8 cellular contexts compared by ENCODE assay signal in the genomic region with DNA sequence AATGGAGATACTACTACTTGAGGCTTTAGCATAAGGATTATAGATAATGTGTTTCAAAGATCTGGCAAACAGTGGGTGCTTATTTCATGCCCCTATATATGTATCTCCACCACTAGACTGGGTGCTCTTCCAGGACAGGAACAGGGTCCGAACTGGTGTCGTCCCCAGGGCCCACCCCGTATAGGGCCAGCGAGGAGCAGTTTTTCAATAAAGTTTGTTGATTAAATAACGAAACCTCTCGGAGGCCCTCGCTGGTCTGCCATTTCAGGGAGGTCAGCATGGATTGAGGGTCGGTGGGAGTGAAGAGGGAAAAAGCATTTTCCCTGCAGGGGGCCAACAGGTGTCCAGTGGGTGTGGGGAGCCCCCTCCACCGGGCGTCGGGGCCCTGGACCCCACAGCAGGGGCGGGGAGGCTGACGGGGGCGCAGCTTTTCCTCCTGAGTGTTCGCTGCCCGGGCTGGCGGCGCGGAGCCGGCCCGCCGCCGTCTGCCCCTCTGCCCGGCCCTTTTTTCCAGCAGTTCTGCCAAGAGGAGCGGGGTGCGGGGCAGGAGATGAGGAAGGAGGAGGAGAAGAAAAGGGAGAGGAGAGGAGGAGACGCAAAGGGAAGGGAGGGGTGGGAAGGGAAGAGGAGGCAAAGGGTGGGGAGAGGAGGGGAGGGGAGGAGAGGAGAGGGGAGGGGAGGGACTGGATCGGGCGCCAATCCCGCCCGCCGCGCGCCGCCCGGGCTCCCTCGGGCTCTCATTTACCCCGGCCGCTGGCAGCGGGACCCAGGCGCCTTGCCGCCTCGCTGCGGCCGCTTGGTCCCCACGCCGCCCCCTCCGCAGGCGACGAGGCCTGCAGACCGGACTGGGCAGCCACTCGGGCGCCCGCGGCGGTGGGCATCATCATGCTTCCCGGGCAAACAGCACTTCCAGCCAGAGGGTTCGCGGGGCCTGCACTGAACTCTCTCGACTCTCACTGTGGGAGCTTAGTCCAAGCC.
DNase-seq lines count a peak whose midpoint lies in the region; ATAC-seq and TF ChIP-seq lines count a peak whose summit lies in the region.

No MANE protein-coding gene starts in this region.

- H3K36me3 Mint-ChIP-seq in T-helper 2 cell treated with Interferon-gamma antibody and Interleukin-4, amounts not matched to agents 5 μg/mL and 100 μg/mL, for 36 hours (ENCODE audit: low read depth), result no peaks in the 10 kb centered on the region
- H3K36me3 Mint-ChIP-seq in brain, result no peaks in the 10 kb centered on the region

- DNase-seq in T-helper 2 cell treated with Interferon-gamma antibody and Interleukin-4, amounts not matched to agents 5 μg/mL and 100 μg/mL, for 36 hours (ENCODE audit: low spot score), result no peak
- no peak for DNase-seq in T-helper 2 cell
- DNase-seq in sciatic nerve (ENCODE audit: low spot score), result peak; percentile 81
- no peak for DNase-seq in activated effector memory CD4-positive, alpha-beta T cell treated with Interleukin-2 at 50 U/mL for 16 hours

- ATAC-seq in sciatic nerve (peak; percentile 87), GM18907 (IDR thresholded peaks at IDR 0.05; ENCODE audit: unreplicated experiment) (no peak), HG03378 (IDR thresholded peaks at IDR 0.05; ENCODE audit: unreplicated experiment) (no peak)

- peaks cover 36% of the 10 kb centered on the region for H3K27me3 Mint-ChIP-seq in T-helper 2 cell treated with Interferon-gamma antibody and Interleukin-4, amounts not matched to agents 5 μg/mL and 100 μg/mL, for 36 hours (ENCODE audit: low read depth)
- peaks cover 16% of the 10 kb centered on the region for H3K27me3 Mint-ChIP-seq in brain

- H3K4me3 Mint-ChIP-seq in T-helper 2 cell treated with Interferon-gamma antibody and Interleukin-4, amounts not matched to agents 5 μg/mL and 100 μg/mL, for 36 hours, result peak overlapping the region; percentile 57
- peak overlapping the region; percentile 54 to 77 (median 76) for H3K4me3 Mint-ChIP-seq in brain

- TF ChIP-seq CTCF in brain (conservative IDR thresholded peaks at IDR 0.05), result no peak

- peak overlapping the region; percentile 59 for H3K4me3 ChIP-seq in iPS-18c (ENCODE audit: insufficient read depth, low read depth, low read length)

- H3K27ac Mint-ChIP-seq in T-helper 2 cell treated with Interferon-gamma antibody and Interleukin-4, amounts not matched to agents 5 μg/mL and 100 μg/mL, for 36 hours, result no peak overlapping the region
- H3K27ac Mint-ChIP-seq in brain, result peak overlapping the region in 2 of 5 experiments; percentile 24 to 78

- peaks cover 6% of the 10 kb centered on the region for H3K4me1 Mint-ChIP-seq in T-helper 2 cell treated with Interferon-gamma antibody and Interleukin-4, amounts not matched to agents 5 μg/mL and 100 μg/mL, for 36 hours (ENCODE audit: low read depth)
- peaks cover 9% of the 10 kb centered on the region for H3K4me1 Mint-ChIP-seq in brain

- intact Hi-C loops in sciatic nerve (cut with DNase I), result no loop called here

- H3K9me3 Mint-ChIP-seq in T-helper 2 cell treated with Interferon-gamma antibody and Interleukin-4, amounts not matched to agents 5 μg/mL and 100 μg/mL, for 36 hours, result no peaks in the 10 kb centered on the region
- peaks cover 0 to 6% (median 0%) of the 10 kb centered on the region in 5 experiments for H3K9me3 Mint-ChIP-seq in brain

- no peaks in the 10 kb centered on the region for H3K9me3 ChIP-seq in iPS-18c (ENCODE audit: control insufficient read depth, insufficient read depth, low read length)
